ENCODE assay signal across 17 cellular contexts in the genomic region with DNA sequence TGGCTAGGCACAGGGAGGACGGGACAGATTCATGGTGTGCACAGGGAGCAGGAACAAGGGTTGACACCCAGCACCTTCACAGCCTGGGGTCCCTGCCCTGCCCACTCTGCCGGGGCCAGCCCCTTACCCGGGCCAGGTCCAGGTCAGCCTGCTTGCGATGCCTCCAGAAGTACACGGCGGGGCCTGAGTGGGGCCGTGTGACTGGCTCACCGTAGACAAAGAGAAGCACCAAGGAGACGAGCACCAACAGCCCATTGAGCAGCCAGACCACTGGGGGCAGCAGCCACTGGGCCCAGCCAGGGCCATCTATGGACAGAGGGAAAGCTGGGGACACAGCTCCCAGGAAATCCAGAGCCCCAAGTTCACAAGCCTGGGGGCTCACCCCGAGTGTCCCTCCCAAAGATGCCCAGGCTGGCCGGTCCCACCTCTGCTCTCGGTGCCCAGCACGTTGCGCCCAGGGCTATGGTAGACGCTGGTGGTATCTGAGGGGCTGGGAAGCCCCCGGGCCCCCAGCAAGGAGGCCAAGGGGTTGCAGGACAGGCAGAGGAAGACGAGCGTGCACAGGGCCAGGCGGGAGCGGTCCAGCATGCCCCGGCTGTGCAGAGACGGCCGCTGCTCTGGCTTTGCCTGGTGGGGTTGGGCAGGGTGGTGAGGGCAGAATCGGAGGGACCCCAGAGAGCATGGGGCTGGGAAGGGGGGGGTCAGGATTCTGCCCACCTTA. TPM values are rescaled to one million over a fixed set of nuclear protein-coding genes. Genes with fewer than 3 reads are reported as not detected.
DNase-seq lines count a peak whose midpoint lies in the region; FAIRE-seq and TF ChIP-seq lines count a peak whose summit lies in the region.
"Had no signal": no experiment of that assay in that cellular context is flagged by ENCODE, and none has a peak within 500 bp of the region (broad histone marks: within the 10 kb centered on the region; RNA-seq: fewer than 3 reads in every experiment).

No MANE protein-coding gene starts in this region.

- no peak for TF ChIP-seq POLR2A in prostate gland (IDR thresholded peaks at IDR 0.05)

- TF ChIP-seq CTCF in AG09309 (IDR thresholded peaks at IDR 0.05; ENCODE audit: control insufficient read depth, insufficient read depth, low read depth, low read length, missing control alignments) (peak; percentile 15), dorsolateral prefrontal cortex (IDR thresholded peaks at IDR 0.05 in 54 of 56, conservative IDR thresholded peaks at IDR 0.05 in 2 of 56; ENCODE audit: low read depth in 1 of 56, partially characterized antibody in 56 of 56) (peak in 6 of 56 donors; percentile 3 to 26 (median 13)), prostate gland (IDR thresholded peaks at IDR 0.05) (no peak), D721Med (IDR thresholded peaks at IDR 0.05; ENCODE audit: insufficient read depth, missing control alignments) (no peak)

- H3K27ac ChIP-seq in dorsolateral prefrontal cortex: peak overlapping the region in 56 of 59 donors; percentile 9 to 99 (median 82)
- peak overlapping the region; percentile 66 to 94 for H3K27ac ChIP-seq in prostate gland

- no peaks in the 10 kb centered on the region for H3K27me3 ChIP-seq in NT2/D1 (ENCODE audit: insufficient read depth, insufficient read length)
- H3K27me3 ChIP-seq in dorsolateral prefrontal cortex: no peaks in the 10 kb centered on the region
- no peaks in the 10 kb centered on the region for H3K27me3 ChIP-seq in prostate gland (replicated peaks; ENCODE audit: insufficient read depth)
- H3K27me3 ChIP-seq: vagina had no signal

- peak overlapping the region; percentile 36 for H3K9ac ChIP-seq in NT2/D1 (ENCODE audit: insufficient read length, low read depth)

- FAIRE-seq in D721Med (lab: Jason Lieb, UNC): no peak
- FAIRE-seq: GM18507 had no signal

- WGBS in prostate gland: 78% methylated on average over 24 of the region's 24 CpGs

- H3K4me1 ChIP-seq in NT2/D1 (ENCODE audit: insufficient read depth, insufficient read length) (peaks cover 36% of the 10 kb centered on the region), prostate gland (replicated peaks) (peaks cover 51% of the 10 kb centered on the region)

- intact Hi-C loops in dorsolateral prefrontal cortex (cut with DNase I): loop anchor here in 1 of 2 donors (10.0 kb wide), 1 partner anchor 98 kb away; no protein-coding TSS in a partner anchor
- intact Hi-C loops in prostate gland (cut with DNase I): loop anchor here (5.0 to 10.0 kb wide), 2 partner anchors 100 to 218 kb away; a partner anchor contains a TSS

- H3K4me3 ChIP-seq in AG09309 (ENCODE audit: control insufficient read depth, low read depth, low read length) (no peak overlapping the region), NT2/D1 (ENCODE audit: insufficient read length, low read depth) (no peak overlapping the region), dorsolateral prefrontal cortex (no peak overlapping the region), prostate gland (no peak overlapping the region)
- H3K4me3 ChIP-seq: vagina had no signal

- DNase-seq in AG09309 (ENCODE audit: low read depth) (no peak), NT2/D1 (ENCODE audit: low read depth, low spot score) (no peak), dorsolateral prefrontal cortex (no peak), prostate gland (ENCODE audit: low spot score) (no peak), D341Med (ENCODE audit: low spot score) (no peak), cortex of kidney (lab: John Stamatoyannopoulos, UW) (no peak), NCI-H2081 (lab: John Stamatoyannopoulos, UW) (no peak), D721Med (ENCODE audit: insufficient read length, low spot score) (no peak)
- DNase-seq: activated naive CD4-positive, alpha-beta T cell treated with anti-CD3 and anti-CD28 coated beads, Interleukin-2, amount 50 U/mL, for 16 hours; AML-193; effector memory CD8-positive, alpha-beta T cell; MM.1S; NCI-H2029 treated with DMSO at 0.1 percent for 48 hours; NCI-H526; stimulated activated naive CD8-positive, alpha-beta T cell treated with anti-CD3 and anti-CD28 coated beads, Interleukin-15, amount 100 ng/mL, for 72 hours had no signal

- H3K9me3 ChIP-seq in NT2/D1 (ENCODE audit: insufficient read depth, low read length) (no peaks in the 10 kb centered on the region), prostate gland (no peaks in the 10 kb centered on the region)
- H3K9me3 ChIP-seq: vagina had no signal

- H3K36me3 ChIP-seq in NT2/D1 (ENCODE audit: insufficient read depth, insufficient read length, low read length) (peaks cover 74% of the 10 kb centered on the region), prostate gland (peaks cover 3 to 19% of the 10 kb centered on the region in 2 donors)

RNA-seq across cellular contexts. Expression of a gene that starts 19.8 kb away (rescaled TPM):
- total RNA-seq in dorsolateral prefrontal cortex (100 to 1,000 TPM in 84 of 120 experiments, 10 to 100 TPM in 36; 57.2 to 359 (median 120) TPM), prostate gland (100 to 1,000 TPM; 134 to 299 TPM)
